Comparison of ENCODE assay signal across 17 cellular contexts in genomic region chr10:122861724-122862161, GRCh38. TPM values are rescaled to one million over a fixed set of nuclear protein-coding genes. Genes with fewer than 3 reads are reported as not detected.
DNase-seq lines count a peak whose midpoint lies in the region; ATAC-seq and TF ChIP-seq lines count a peak whose summit lies in the region.
"Had no signal": no experiment of that assay in that cellular context is flagged by ENCODE, and none has a peak within 500 bp of the region (broad histone marks: within the 10 kb centered on the region; RNA-seq: fewer than 3 reads in every experiment).

No MANE protein-coding gene starts in this region.

- H3K27ac ChIP-seq in ACC112 (ENCODE audit: low read depth, low read length) (peak overlapping the region; percentile 94), foreskin keratinocyte (peak overlapping the region; percentile 41)
- H3K27ac ChIP-seq: HL-60, spleen, tibial nerve had no signal

- no peaks in the 10 kb centered on the region for H3K27me3 ChIP-seq in ACC112 (ENCODE audit: insufficient read depth, low read length)
- no peaks in the 10 kb centered on the region for H3K27me3 ChIP-seq in foreskin keratinocyte
- H3K27me3 ChIP-seq: spleen, tibial nerve had no signal

- H3K36me3 ChIP-seq in ACC112 (ENCODE audit: insufficient read depth, low read length): peaks cover 9% of the 10 kb centered on the region; the same call in 1 of the 2 replicates

- peaks cover 81% of the 10 kb centered on the region for H3K79me2 ChIP-seq in ACC112 (ENCODE audit: control insufficient read depth, insufficient read depth, low read length, unreplicated experiment)

- peak; percentile 92 for ATAC-seq in foreskin keratinocyte
- no peak for ATAC-seq in left lobe of liver
- no peak for ATAC-seq in HG02642 (IDR thresholded peaks at IDR 0.05; ENCODE audit: poor library complexity, unreplicated experiment)
- ATAC-seq: activated CD4-positive, CD25-positive, alpha-beta regulatory T cell treated with anti-CD3 and anti-CD28 coated beads, Interleukin-2, amount 50 U/mL, for 24 hours had no signal

- H2AFZ ChIP-seq in ACC112 (ENCODE audit: low read length, unreplicated experiment): no peak overlapping the region

- peaks cover 68% of the 10 kb centered on the region for H3K4me1 ChIP-seq in ACC112 (ENCODE audit: control insufficient read depth, insufficient read depth, low read length, unreplicated experiment)
- H3K4me1 ChIP-seq in foreskin keratinocyte: peaks cover 36% of the 10 kb centered on the region
- H3K4me1 ChIP-seq: spleen, tibial nerve had no signal

- intact Hi-C loops in posterior vena cava (cut with DNase I): no loop called here

- TF ChIP-seq CTCF in foreskin keratinocyte (conservative IDR thresholded peaks at IDR 0.05): no peak

- H3K4me3 ChIP-seq in ACC112 (ENCODE audit: low read depth, low read length): peak overlapping the region; percentile 43; the same call in 1 of the 2 replicates
- H3K4me3 ChIP-seq: spleen, tibial nerve had no signal

- DNase-seq in HT1080 (ENCODE audit: low read depth): peak; percentile 81
- peak; percentile 58 for DNase-seq in astrocyte of the hippocampus (ENCODE audit: low read depth, low spot score)
- peak; percentile 72 to 88 for DNase-seq in foreskin keratinocyte
- no peak for DNase-seq in NCI-H82 (lab: John Stamatoyannopoulos, UW)
- no peak for DNase-seq in left lobe of liver (ENCODE audit: low spot score)
- DNase-seq in posterior vena cava (ENCODE audit: low spot score): no peak
- DNase-seq: activated T-cell treated with anti-CD3 and anti-CD28 coated beads, Interleukin-2, amount 50 U/mL, for 48 hours; islet precursor cell; SIG-M5; spleen had no signal

RNA-seq across cellular contexts. Expression of gene CUZD1, which starts 16.1 kb away (rescaled TPM):
- total RNA-seq in HT1080 (2014; rRNA removed; shearing (Covaris generic)): 0.47 and 0.55 TPM in 2 replicates
- 0.64 and 1.0 TPM in 2 replicates for polyA plus RNA-seq in HT1080 (2015; cell fraction: cytosol; rRNA removed)
- polyA plus RNA-seq in HT1080 (2015; cell fraction: nucleus; rRNA removed): 2.8 TPM in 2 replicates
- 0.92 and 1.0 TPM in 2 replicates for total RNA-seq in foreskin keratinocyte
- polyA plus RNA-seq in foreskin keratinocyte: 0.73 and 1.1 TPM in 2 replicates
- total RNA-seq in left lobe of liver: 1.6 TPM
- under 1 TPM; 0.48 to 0.51 TPM for total RNA-seq in posterior vena cava

RNA-seq across cellular contexts. Expression of gene FAM24B, which starts 17.6 kb away (rescaled TPM):
- total RNA-seq in HT1080 (2014; rRNA removed; shearing (Covaris generic)): 7.2 and 7.9 TPM in 2 replicates
- polyA plus RNA-seq in HT1080 (2015; cell fraction: cytosol; rRNA removed): 4.4 and 5.9 TPM in 2 replicates
- polyA plus RNA-seq in HT1080 (2015; cell fraction: nucleus; rRNA removed): 10.9 and 18.5 TPM in 2 replicates
- total RNA-seq in foreskin keratinocyte: 6.9 and 8.1 TPM in 2 replicates
- polyA plus RNA-seq in foreskin keratinocyte: 9.2 and 10.0 TPM in 2 replicates
- total RNA-seq in left lobe of liver: 0.60 TPM
- total RNA-seq in posterior vena cava: 1 to 10 TPM; 1.4 TPM

RNA-seq across cellular contexts. Expression of gene FAM24A, which starts 48.7 kb away (rescaled TPM):
- total RNA-seq in HT1080 (2014; rRNA removed; shearing (Covaris generic)): not detected in 2 replicates
- not detected in 2 replicates for polyA plus RNA-seq in HT1080 (2015; cell fraction: cytosol; rRNA removed)
- polyA plus RNA-seq in HT1080 (2015; cell fraction: nucleus; rRNA removed): not detected in 2 replicates
- total RNA-seq in foreskin keratinocyte: not detected in 2 replicates
- polyA plus RNA-seq in foreskin keratinocyte: not detected in 2 replicates
- total RNA-seq in left lobe of liver: not detected
- not detected for total RNA-seq in posterior vena cava
- total RNA-seq: G401, spleen, tibial nerve had no signal
- polyA plus RNA-seq: esophagus, spleen had no signal

Comparison
In these comparisons a context has a peak if more than half of its experiments do, and no peak if none do; other contexts are left out.
1. DNase-seq: peak in HT1080 (single experiment), astrocyte of the hippocampus (single experiment) and foreskin keratinocyte (2 of 2); none in NCI-H82 (single experiment), left lobe of liver (single experiment) and posterior vena cava (single experiment).